22 cellular contexts compared by ENCODE assay signal in genomic region chr5:27748847-27749246, GRCh38.
"Had no signal": no experiment of that assay in that cellular context is flagged by ENCODE, and none has a peak within 500 bp of the region (broad histone marks: within the 10 kb centered on the region; RNA-seq: fewer than 3 reads in every experiment).

No MANE protein-coding gene starts in this region.

- H3K4me1 ChIP-seq: esophagus muscularis mucosa, tibial artery had no signal

- ATAC-seq: activated CD4-positive, alpha-beta T cell treated with anti-CD3 and anti-CD28 coated beads for 36 hours; left cardiac atrium; natural killer cell treated with Interleukin-12 subunit alpha and Interleukin-12 subunit beta and Interleukin-15 and Interleukin-18, amount 100 ng/mL, for 72 hours; WTC11 had no signal

- DNase-seq: activated CD4-positive, alpha-beta T cell treated with anti-CD3 and anti-CD28 coated beads for 36 hours; activated CD4-positive, alpha-beta T cell treated with anti-CD3 and anti-CD28 coated beads, Interleukin-2, amount 50 U/mL, for 48 hours; activated naive CD4-positive, alpha-beta T cell; activated naive CD8-positive, alpha-beta T cell treated with anti-CD3 and anti-CD28 coated beads, Interleukin-2, amount 10 ng/mL, durations not matched to agents 7 days and 5 days; activated T-cell treated with anti-CD3 and anti-CD28 coated beads for 4 hours; cerebellar nuclear complex; effector CD8-positive, alpha-beta T cell; left cardiac atrium; occipital lobe; posterior cingulate gyrus; retina; stimulated activated CD8-positive, alpha-beta memory T cell treated with anti-CD3 and anti-CD28 coated beads, Interleukin-4, amount 100 ng/mL, for 48 hours; stimulated activated naive CD4-positive, alpha-beta T cell treated with Interleukin-2 at 50 U/mL for 16 hours; substantia nigra; tibial artery had no signal

- H3K27me3 Mint-ChIP-seq: activated CD4-positive, alpha-beta T cell treated with anti-CD3 and anti-CD28 coated beads for 36 hours; activated naive CD8-positive, alpha-beta T cell treated with anti-CD3 and anti-CD28 coated beads, Interleukin-2, amount 10 ng/mL, durations not matched to agents 7 days and 5 days; dendritic cell treated with granulocyte-macrophage colony-stimulating factor and Interleukin-4, amounts not matched to agents 40 ng/mL and 50 ng/mL, for 4 days; natural killer cell treated with Interleukin-12 subunit alpha and Interleukin-12 subunit beta and Interleukin-15 and Interleukin-18, amount 100 ng/mL, for 72 hours had no signal

- H3K27ac Mint-ChIP-seq: activated CD4-positive, alpha-beta T cell treated with anti-CD3 and anti-CD28 coated beads for 36 hours; activated naive CD8-positive, alpha-beta T cell treated with anti-CD3 and anti-CD28 coated beads, Interleukin-2, amount 10 ng/mL, durations not matched to agents 7 days and 5 days; activated T-helper 1 cell treated with anti-CD3 and anti-CD28 coated beads, Interleukin-12 subunit alpha, Interleukin-12 subunit beta, Interleukin-2, Interleukin-4 antibody, amounts not matched to agents 30 ng/mL and 10 ng/mL and 1 ng/mL, durations not matched to agents 14 hours and 24 hours and 36 hours; dendritic cell treated with granulocyte-macrophage colony-stimulating factor and Interleukin-4, amounts not matched to agents 40 ng/mL and 50 ng/mL, for 4 days; mesothelial cell of epicardium; natural killer cell treated with Interleukin-12 subunit alpha and Interleukin-12 subunit beta and Interleukin-15 and Interleukin-18, amount 100 ng/mL, for 72 hours; T-helper 2 cell treated with Interferon-gamma antibody and Interleukin-4, amounts not matched to agents 5 μg/mL and 100 μg/mL, for 36 hours; WTC11 had no signal

- H3K4me3 ChIP-seq: esophagus muscularis mucosa, tibial artery had no signal

- H3K36me3 Mint-ChIP-seq: activated naive CD8-positive, alpha-beta T cell treated with anti-CD3 and anti-CD28 coated beads, Interleukin-2, amount 10 ng/mL, durations not matched to agents 7 days and 5 days had no signal

- H3K4me3 Mint-ChIP-seq: activated CD4-positive, alpha-beta T cell treated with anti-CD3 and anti-CD28 coated beads for 36 hours; activated naive CD8-positive, alpha-beta T cell treated with anti-CD3 and anti-CD28 coated beads, Interleukin-2, amount 10 ng/mL, durations not matched to agents 7 days and 5 days; activated T-helper 1 cell treated with anti-CD3 and anti-CD28 coated beads, Interleukin-12 subunit alpha, Interleukin-12 subunit beta, Interleukin-2, Interleukin-4 antibody, amounts not matched to agents 30 ng/mL and 10 ng/mL and 1 ng/mL, durations not matched to agents 14 hours and 24 hours and 36 hours; dendritic cell treated with granulocyte-macrophage colony-stimulating factor and Interleukin-4, amounts not matched to agents 40 ng/mL and 50 ng/mL, for 4 days; mesothelial cell of epicardium; natural killer cell treated with Interleukin-12 subunit alpha and Interleukin-12 subunit beta and Interleukin-15 and Interleukin-18, amount 100 ng/mL, for 72 hours; T-helper 2 cell treated with Interferon-gamma antibody and Interleukin-4, amounts not matched to agents 5 μg/mL and 100 μg/mL, for 36 hours; WTC11 had no signal

- H3K4me1 Mint-ChIP-seq: activated CD4-positive, alpha-beta T cell treated with anti-CD3 and anti-CD28 coated beads for 36 hours; activated naive CD8-positive, alpha-beta T cell treated with anti-CD3 and anti-CD28 coated beads, Interleukin-2, amount 10 ng/mL, durations not matched to agents 7 days and 5 days; mesothelial cell of epicardium; WTC11 had no signal

- H3K27ac ChIP-seq: esophagus muscularis mucosa, tibial artery had no signal

- H3K27me3 ChIP-seq: esophagus muscularis mucosa, tibial artery had no signal
